Comparison of ENCODE assay signal across 10 cellular contexts in genomic region chr14:102922490-102923200, GRCh38. TPM values are rescaled to one million over a fixed set of nuclear protein-coding genes. Genes with fewer than 3 reads are reported as not detected.
A peak's percentile ranks its signal among the peaks of the same experiment; 100 is the strongest.
DNase-seq lines count a peak whose midpoint lies in the region; ATAC-seq and TF ChIP-seq lines count a peak whose summit lies in the region.
"Had no signal": no experiment of that assay in that cellular context is flagged by ENCODE, and none has a peak within 500 bp of the region (broad histone marks: within the 10 kb centered on the region; RNA-seq: fewer than 3 reads in every experiment).

Gene AMN (plus strand): TSS chr14:102922663. CDS start chr14:102922689, 26 bp downstream.

- H3K4me3 ChIP-seq in right atrium auricular region (peak within 1 kb of the TSS in 1 of 2 donors; percentile 31), upper lobe of left lung (peak within 1 kb of the TSS in 3 of 4 donors; percentile 10 to 39 (median 31)), SJCRH30 (no peak within 1 kb of the TSS)

- no peak for TF ChIP-seq POLR2A in upper lobe of left lung (IDR thresholded peaks at IDR 0.05)

- H3K9me3 ChIP-seq in right atrium auricular region, result no peaks in the 10 kb centered on the region
- H3K9me3 ChIP-seq in upper lobe of left lung, result no peaks in the 10 kb centered on the region
- H3K9me3 ChIP-seq in SJCRH30 (replicated peaks), result no peaks in the 10 kb centered on the region

- TF ChIP-seq CTCF in right atrium auricular region (IDR thresholded peaks at IDR 0.05) (no peak), upper lobe of left lung (IDR thresholded peaks at IDR 0.05) (no peak)

- H3K36me3 ChIP-seq in right atrium auricular region, result no peaks in the 10 kb centered on the region
- no peaks in the 10 kb centered on the region for H3K36me3 ChIP-seq in upper lobe of left lung
- no peaks in the 10 kb centered on the region for H3K36me3 ChIP-seq in SJCRH30

- peaks cover 5 to 15% of the 10 kb centered on the region in 2 donors for H3K27me3 ChIP-seq in right atrium auricular region
- peaks cover 0 to 22% (median 16%) of the 10 kb centered on the region in 4 donors for H3K27me3 ChIP-seq in upper lobe of left lung
- no peaks in the 10 kb centered on the region for H3K27me3 ChIP-seq in SJCRH30

- no peak for TF ChIP-seq EP300 in upper lobe of left lung (IDR thresholded peaks at IDR 0.05)

- ATAC-seq in Right ventricle myocardium superior (ENCODE audit: poor library complexity) (peak; percentile 16), upper lobe of left lung (ENCODE audit: low FRiP score in 2 of 2) (peak in 1 of 2 donors; percentile 32), HG02642 (IDR thresholded peaks at IDR 0.05; ENCODE audit: poor library complexity, unreplicated experiment) (no peak)

- DNase-seq in Right ventricle myocardium superior, result no peak
- no peak for DNase-seq in right atrium auricular region (ENCODE audit: low spot score)
- peak; percentile 37 for DNase-seq in astrocyte of the hippocampus (ENCODE audit: low read depth, low spot score)
- DNase-seq in left kidney (ENCODE audit: low read depth, low spot score), result peak; percentile 51
- DNase-seq in upper lobe of left lung, result peak in 1 of 2 donors; percentile 84
- DNase-seq in anterior cingulate cortex (lab: John Stamatoyannopoulos, UW), result no peak
- no peak for DNase-seq in SJCRH30
- DNase-seq: activated gamma-delta T cell, DND-41 had no signal

- intact Hi-C loops in Right ventricle myocardium superior (cut with DNase I), result loop anchor here (5.0 kb wide), 2 partner anchors 145 to 230 kb away; partner anchors contain the start of gene TRAF3

- H3K27ac ChIP-seq in right atrium auricular region (no peak within 1 kb of the TSS), upper lobe of left lung (no peak within 1 kb of the TSS), SJCRH30 (no peak within 1 kb of the TSS)

- H3K4me1 ChIP-seq in right atrium auricular region (peaks cover 0 to 10% of the 10 kb centered on the region in 2 donors), upper lobe of left lung (peaks cover 7 to 25% (median 16%) of the 10 kb centered on the region in 4 donors), SJCRH30 (no peaks in the 10 kb centered on the region)

- WGBS in upper lobe of left lung, 2 donors, result 15 to 19% methylated on average over 10 to 38 of the region's 56 CpGs

RNA-seq across cellular contexts. Expression of gene AMN, which starts in this region (rescaled TPM):
- total RNA-seq in Right ventricle myocardium superior, result not detected
- total RNA-seq in right atrium auricular region, result under 1 TPM in 1 of 2 donors, not detected in 1; 0.71 TPM
- 10 to 100 TPM; 14.9 to 56.6 (median 31.6) TPM for total RNA-seq in upper lobe of left lung
- total RNA-seq in SJCRH30 (2014; rRNA removed; shearing (Covaris generic)), result not detected in 2 replicates

Comparison
In these comparisons a context has a peak if more than half of its experiments do, and no peak if none do; other contexts are left out.
1. RNA of gene AMN (total RNA-seq): 14.9 to 56.6 TPM in upper lobe of left lung; 0.71 TPM in right atrium auricular region, not detected in Right ventricle myocardium superior (single experiment) and not detected in SJCRH30; every median in the first group is over 4 times any median in the second.
2. Peak in ATAC-seq in Right ventricle myocardium superior; RNA of the gene not detected or under 1 TPM.
3. DNase-seq: peak in astrocyte of the hippocampus (single experiment) and left kidney (single experiment); none in Right ventricle myocardium superior (single experiment), right atrium auricular region (single experiment), anterior cingulate cortex (0 of 58) and SJCRH30 (0 of 2).